In the genomic region with DNA sequence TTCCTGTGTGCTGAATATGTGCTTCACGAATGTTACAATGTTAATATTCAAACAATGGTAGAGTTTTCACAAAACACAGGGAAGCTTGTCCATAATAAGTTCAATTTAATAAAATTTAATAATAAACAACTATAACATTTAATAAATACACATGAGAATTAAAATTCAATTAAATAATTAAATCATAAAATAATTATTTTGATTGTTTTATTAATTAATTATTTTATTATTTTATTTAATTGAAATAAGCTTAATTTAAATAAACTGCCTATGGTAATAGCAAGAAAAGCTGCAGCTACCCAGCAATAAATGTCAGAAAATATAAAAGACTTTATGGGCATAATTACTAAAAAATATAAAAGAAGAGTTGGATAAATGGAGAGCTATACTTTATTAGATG, we compare ENCODE assay signal across 27 cellular contexts.
"Had no signal": no experiment of that assay in that cellular context is flagged by ENCODE, and none has a peak within 500 bp of the region (broad histone marks: within the 10 kb centered on the region; RNA-seq: fewer than 3 reads in every experiment).

No MANE protein-coding gene starts in this region.

- ATAC-seq: left colon; left lung; lower lobe of right lung; naive thymus-derived CD8-positive, alpha-beta T cell; right cardiac atrium; sciatic nerve; stimulated activated effector memory CD8-positive, alpha-beta T cell treated with anti-CD3 and anti-CD28 coated beads, Interleukin-12 subunit alpha, Interleukin-12 subunit beta, amount 100 ng/mL, for 72 hours; upper lobe of right lung had no signal

- DNase-seq: hippocampal formation; left colon; left lung; lower lobe of right lung; mammary epithelial cell; mesenchymal stem cell; naive thymus-derived CD8-positive, alpha-beta T cell; nucleus accumbens; retina; right cardiac atrium; small intestine; spleen; stimulated activated CD4-positive, alpha-beta T cell treated with anti-CD3 and anti-CD28 coated beads, Interleukin-4, amount 100 ng/mL, for 24 hours; stimulated activated naive CD4-positive, alpha-beta T cell; tibial artery; trophoblast cell; upper lobe of right lung had no signal

- H3K27me3 Mint-ChIP-seq: stimulated activated naive CD8-positive, alpha-beta T cell treated with anti-CD3 and anti-CD28 coated beads, Interleukin-15, Interleukin-2, amounts not matched to agents 100 ng/mL and 50 ng/mL, for 24 hours had no signal

- H3K36me3 ChIP-seq: left lung, lower lobe of right lung, prostate gland, spleen, suprapubic skin, thoracic aorta, tibial artery, upper lobe of right lung had no signal

- H3K9me3 ChIP-seq: left lung, lower lobe of right lung, prostate gland, spleen, suprapubic skin, thoracic aorta, tibial artery, upper lobe of right lung had no signal

- H3K36me3 Mint-ChIP-seq: naive thymus-derived CD8-positive, alpha-beta T cell; stimulated activated effector memory CD8-positive, alpha-beta T cell treated with anti-CD3 and anti-CD28 coated beads, Interleukin-12 subunit alpha, Interleukin-12 subunit beta, amount 100 ng/mL, for 72 hours had no signal

- H3K27ac Mint-ChIP-seq: nephron; stimulated activated effector memory CD8-positive, alpha-beta T cell treated with anti-CD3 and anti-CD28 coated beads, Interleukin-12 subunit alpha, Interleukin-12 subunit beta, amount 100 ng/mL, for 72 hours; stimulated activated naive CD8-positive, alpha-beta T cell treated with anti-CD3 and anti-CD28 coated beads, Interleukin-15, Interleukin-2, amounts not matched to agents 100 ng/mL and 50 ng/mL, for 24 hours had no signal

- H3K27me3 ChIP-seq: left lung, spleen, suprapubic skin, tibial artery, upper lobe of right lung had no signal

- H3K9me3 Mint-ChIP-seq: stimulated activated effector memory CD8-positive, alpha-beta T cell treated with anti-CD3 and anti-CD28 coated beads, Interleukin-12 subunit alpha, Interleukin-12 subunit beta, amount 100 ng/mL, for 72 hours; stimulated activated naive CD8-positive, alpha-beta T cell treated with anti-CD3 and anti-CD28 coated beads, Interleukin-15, Interleukin-2, amounts not matched to agents 100 ng/mL and 50 ng/mL, for 24 hours had no signal

- FAIRE-seq: keratinocyte, small intestine, urothelium cell line had no signal

- H3K4me1 ChIP-seq: left lung, lower lobe of right lung, prostate gland, spleen, suprapubic skin, tibial artery, upper lobe of right lung had no signal

- H3K4me3 Mint-ChIP-seq: naive thymus-derived CD8-positive, alpha-beta T cell; nephron; neural crest cell; stimulated activated effector memory CD8-positive, alpha-beta T cell treated with anti-CD3 and anti-CD28 coated beads, Interleukin-12 subunit alpha, Interleukin-12 subunit beta, amount 100 ng/mL, for 72 hours; stimulated activated naive CD8-positive, alpha-beta T cell treated with anti-CD3 and anti-CD28 coated beads, Interleukin-15, Interleukin-2, amounts not matched to agents 100 ng/mL and 50 ng/mL, for 24 hours had no signal

- H3K4me3 ChIP-seq: left lung, lower lobe of right lung, prostate gland, spleen, suprapubic skin, thoracic aorta, tibial artery, upper lobe of right lung had no signal

- H3K27ac ChIP-seq: left lung, lower lobe of right lung, prostate gland, spleen, suprapubic skin, thoracic aorta, tibial artery, upper lobe of right lung had no signal

- H3K4me1 Mint-ChIP-seq: naive thymus-derived CD8-positive, alpha-beta T cell; stimulated activated effector memory CD8-positive, alpha-beta T cell treated with anti-CD3 and anti-CD28 coated beads, Interleukin-12 subunit alpha, Interleukin-12 subunit beta, amount 100 ng/mL, for 72 hours had no signal
